ENCODE assay signal across 1 cellular context in the genomic region with DNA sequence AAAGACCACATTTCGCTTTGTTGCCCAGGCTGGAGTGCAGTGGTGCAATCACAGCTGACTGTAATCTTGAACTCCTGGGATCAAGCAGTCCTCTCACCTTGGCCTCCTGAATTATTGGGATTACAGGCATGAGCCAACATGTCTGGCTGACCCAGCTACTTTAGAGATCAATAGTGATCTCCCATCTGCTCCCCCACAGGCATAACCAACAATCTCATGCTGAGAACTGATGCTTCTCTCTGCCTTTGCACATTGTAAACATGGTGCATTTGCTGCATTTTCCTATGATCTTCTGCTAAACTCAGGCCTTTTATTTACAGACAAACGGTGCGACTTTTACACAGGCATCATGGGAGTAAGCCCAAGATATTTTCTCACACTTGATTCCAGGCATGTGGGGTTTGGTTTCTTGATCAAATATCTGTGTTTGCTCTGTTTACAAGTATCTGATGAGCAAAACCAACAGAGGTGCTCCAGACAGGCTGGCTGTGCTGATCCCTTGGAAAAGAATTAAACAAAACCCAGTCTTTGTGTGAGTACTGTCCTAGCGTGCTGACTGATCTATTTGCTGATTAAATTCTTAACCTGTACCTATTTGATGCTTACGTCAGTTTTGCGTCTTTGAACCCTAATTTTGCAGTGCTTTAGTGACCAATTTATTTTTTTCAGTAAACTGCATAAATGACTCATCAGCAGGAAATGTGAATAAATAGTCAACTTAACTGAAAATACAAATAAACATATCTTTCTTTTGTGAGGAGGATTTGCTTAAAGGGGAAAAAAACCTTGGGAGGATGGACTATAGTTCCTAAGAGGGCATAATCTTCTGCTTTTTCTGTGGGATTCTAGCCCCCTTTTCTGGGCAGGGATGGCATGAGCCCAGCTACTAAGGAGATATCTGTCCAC.
A peak's percentile ranks its signal among the peaks of the same experiment; 100 is the strongest.
TF ChIP-seq lines count a peak whose summit lies in the region.

No MANE protein-coding gene starts in this region.

TF ChIP-seq in GM12878, 131 proteins besides CTCF, POLR2A, EP300 and RAD21 (continued from another document and continues in another):
- TF ChIP-seq USF2 (IDR thresholded peaks at IDR 0.05; ENCODE audit: borderline replicate concordance, low read depth, low read length): no peak
- no peak for TF ChIP-seq PBX3 (IDR thresholded peaks at IDR 0.05; ENCODE audit: insufficient replicate concordance, low read depth, low read length)
- TF ChIP-seq NBN (IDR thresholded peaks at IDR 0.05): no peak
- TF ChIP-seq PAX8 (IDR thresholded peaks at IDR 0.05): no peak
- TF ChIP-seq RUNX3 (IDR thresholded peaks at IDR 0.05; ENCODE audit: low read length): peak; percentile 75
- peak in 1 of 2 experiments; percentile 83; a peak in 2 of 4 replicates for TF ChIP-seq ETV6 (conservative IDR thresholded peaks at IDR 0.05 in 1 of 2, IDR thresholded peaks at IDR 0.05 in 1 of 2; ENCODE audit: borderline replicate concordance in 1 of 2, low read depth in 1 of 2)
- 0 out of 2 replicates have a peak, but pooled peaks have one; percentile 70 for TF ChIP-seq MTA3 (IDR thresholded peaks at IDR 0.05; ENCODE audit: borderline replicate concordance, low read length)
- TF ChIP-seq ZBED1 (IDR thresholded peaks at IDR 0.05; ENCODE audit: borderline replicate concordance): peak; percentile 75; the same call in 1 of the 2 replicates
- no peak for TF ChIP-seq SMAD5 (IDR thresholded peaks at IDR 0.05; ENCODE audit: low read depth)
- TF ChIP-seq EED (IDR thresholded peaks at IDR 0.05; ENCODE audit: low read depth): peak; percentile 64
- no peak for TF ChIP-seq POLR2AphosphoS2 (IDR thresholded peaks at IDR 0.05; ENCODE audit: low read depth, low read length)
- TF ChIP-seq JUNB (IDR thresholded peaks at IDR 0.05): peak; percentile 98
- peak; percentile 67; the same call in 1 of the 3 replicates for TF ChIP-seq POU2F2 (IDR thresholded peaks at IDR 0.05; ENCODE audit: borderline replicate concordance, low read depth, low read length)
- TF ChIP-seq, protein P1, sequence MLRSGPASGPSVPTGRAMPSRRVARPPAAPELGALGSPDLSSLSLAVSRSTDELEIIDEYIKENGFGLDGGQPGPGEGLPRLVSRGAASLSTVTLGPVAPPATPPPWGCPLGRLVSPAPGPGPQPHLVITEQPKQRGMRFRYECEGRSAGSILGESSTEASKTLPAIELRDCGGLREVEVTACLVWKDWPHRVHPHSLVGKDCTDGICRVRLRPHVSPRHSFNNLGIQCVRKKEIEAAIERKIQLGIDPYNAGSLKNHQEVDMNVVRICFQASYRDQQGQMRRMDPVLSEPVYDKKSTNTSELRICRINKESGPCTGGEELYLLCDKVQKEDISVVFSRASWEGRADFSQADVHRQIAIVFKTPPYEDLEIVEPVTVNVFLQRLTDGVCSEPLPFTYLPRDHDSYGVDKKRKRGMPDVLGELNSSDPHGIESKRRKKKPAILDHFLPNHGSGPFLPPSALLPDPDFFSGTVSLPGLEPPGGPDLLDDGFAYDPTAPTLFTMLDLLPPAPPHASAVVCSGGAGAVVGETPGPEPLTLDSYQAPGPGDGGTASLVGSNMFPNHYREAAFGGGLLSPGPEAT (IDR thresholded peaks at IDR 0.05; ENCODE audit: low read depth): 0 out of 2 replicates have a peak, but pooled peaks have one; percentile 17
- TF ChIP-seq RBBP5 (conservative IDR thresholded peaks at IDR 0.05): no peak
- peak; percentile 59 for TF ChIP-seq ATF7 (IDR thresholded peaks at IDR 0.05; ENCODE audit: low read depth)
- TF ChIP-seq PAX5 (IDR thresholded peaks at IDR 0.05; ENCODE audit: borderline replicate concordance, low read depth, low read length): peak; percentile 71
- TF ChIP-seq SPI1 (IDR thresholded peaks at IDR 0.05; ENCODE audit: borderline replicate concordance, insufficient read depth, low read depth, low read length): no peak
- peak; percentile 93 for TF ChIP-seq BCL11A (IDR thresholded peaks at IDR 0.05; ENCODE audit: low read depth, low read length)
- peak; percentile 94 for TF ChIP-seq CREB1 (IDR thresholded peaks at IDR 0.05; ENCODE audit: low read depth)
- no peak for TF ChIP-seq STAT1 (conservative IDR thresholded peaks at IDR 0.05)
- peak; percentile 95 for TF ChIP-seq FOXM1 (IDR thresholded peaks at IDR 0.05; ENCODE audit: low read depth, low read length)
- TF ChIP-seq, protein P2, sequence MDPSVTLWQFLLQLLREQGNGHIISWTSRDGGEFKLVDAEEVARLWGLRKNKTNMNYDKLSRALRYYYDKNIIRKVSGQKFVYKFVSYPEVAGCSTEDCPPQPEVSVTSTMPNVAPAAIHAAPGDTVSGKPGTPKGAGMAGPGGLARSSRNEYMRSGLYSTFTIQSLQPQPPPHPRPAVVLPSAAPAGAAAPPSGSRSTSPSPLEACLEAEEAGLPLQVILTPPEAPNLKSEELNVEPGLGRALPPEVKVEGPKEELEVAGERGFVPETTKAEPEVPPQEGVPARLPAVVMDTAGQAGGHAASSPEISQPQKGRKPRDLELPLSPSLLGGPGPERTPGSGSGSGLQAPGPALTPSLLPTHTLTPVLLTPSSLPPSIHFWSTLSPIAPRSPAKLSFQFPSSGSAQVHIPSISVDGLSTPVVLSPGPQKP (IDR thresholded peaks at IDR 0.05; ENCODE audit: low read depth, low read length): no peak
- TF ChIP-seq IRF4 (IDR thresholded peaks at IDR 0.05; ENCODE audit: low read depth, low read length): peak; percentile 69
- no peak for TF ChIP-seq NRF1 (conservative IDR thresholded peaks at IDR 0.05; ENCODE audit: low read depth, low read length)
- TF ChIP-seq ASH2L (IDR thresholded peaks at IDR 0.05; ENCODE audit: borderline replicate concordance, low read depth): no peak
- TF ChIP-seq TBL1XR1 (IDR thresholded peaks at IDR 0.05; ENCODE audit: low read depth, low read length): no peak
- no peak for TF ChIP-seq CUX1 (IDR thresholded peaks at IDR 0.05; ENCODE audit: insufficient replicate concordance, low read depth, low read length)
- TF ChIP-seq BACH1 (IDR thresholded peaks at IDR 0.05; ENCODE audit: borderline replicate concordance): peak; percentile 75
- TF ChIP-seq, protein P3, sequence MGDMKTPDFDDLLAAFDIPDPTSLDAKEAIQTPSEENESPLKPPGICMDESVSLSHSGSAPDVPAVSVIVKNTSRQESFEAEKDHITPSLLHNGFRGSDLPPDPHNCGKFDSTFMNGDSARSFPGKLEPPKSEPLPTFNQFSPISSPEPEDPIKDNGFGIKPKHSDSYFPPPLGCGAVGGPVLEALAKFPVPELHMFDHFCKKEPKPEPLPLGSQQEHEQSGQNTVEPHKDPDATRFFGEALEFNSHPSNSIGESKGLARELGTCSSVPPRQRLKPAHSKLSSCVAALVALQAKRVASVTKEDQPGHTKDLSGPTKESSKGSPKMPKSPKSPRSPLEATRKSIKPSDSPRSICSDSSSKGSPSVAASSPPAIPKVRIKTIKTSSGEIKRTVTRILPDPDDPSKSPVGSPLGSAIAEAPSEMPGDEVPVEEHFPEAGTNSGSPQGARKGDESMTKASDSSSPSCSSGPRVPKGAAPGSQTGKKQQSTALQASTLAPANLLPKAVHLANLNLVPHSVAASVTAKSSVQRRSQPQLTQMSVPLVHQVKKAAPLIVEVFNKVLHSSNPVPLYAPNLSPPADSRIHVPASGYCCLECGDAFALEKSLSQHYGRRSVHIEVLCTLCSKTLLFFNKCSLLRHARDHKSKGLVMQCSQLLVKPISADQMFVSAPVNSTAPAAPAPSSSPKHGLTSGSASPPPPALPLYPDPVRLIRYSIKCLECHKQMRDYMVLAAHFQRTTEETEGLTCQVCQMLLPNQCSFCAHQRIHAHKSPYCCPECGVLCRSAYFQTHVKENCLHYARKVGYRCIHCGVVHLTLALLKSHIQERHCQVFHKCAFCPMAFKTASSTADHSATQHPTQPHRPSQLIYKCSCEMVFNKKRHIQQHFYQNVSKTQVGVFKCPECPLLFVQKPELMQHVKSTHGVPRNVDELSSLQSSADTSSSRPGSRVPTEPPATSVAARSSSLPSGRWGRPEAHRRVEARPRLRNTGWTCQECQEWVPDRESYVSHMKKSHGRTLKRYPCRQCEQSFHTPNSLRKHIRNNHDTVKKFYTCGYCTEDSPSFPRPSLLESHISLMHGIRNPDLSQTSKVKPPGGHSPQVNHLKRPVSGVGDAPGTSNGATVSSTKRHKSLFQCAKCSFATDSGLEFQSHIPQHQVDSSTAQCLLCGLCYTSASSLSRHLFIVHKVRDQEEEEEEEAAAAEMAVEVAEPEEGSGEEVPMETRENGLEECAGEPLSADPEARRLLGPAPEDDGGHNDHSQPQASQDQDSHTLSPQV (IDR thresholded peaks at IDR 0.05): peak; percentile 57; the same call in 1 of the 2 replicates
- TF ChIP-seq SIN3A (IDR thresholded peaks at IDR 0.05; ENCODE audit: low read depth, low read length): no peak
- TF ChIP-seq EZH2 (IDR thresholded peaks at IDR 0.05; ENCODE audit: borderline replicate concordance, control insufficient read depth, low read depth, low read length): no peak
- no peak for TF ChIP-seq HCFC1 (IDR thresholded peaks at IDR 0.05; ENCODE audit: low read length)
- TF ChIP-seq POLR2AphosphoS5 (IDR thresholded peaks at IDR 0.05; ENCODE audit: low read length): 0 out of 2 replicates have a peak, but pooled peaks have one; percentile 23
- no peak for TF ChIP-seq HDAC6 (IDR thresholded peaks at IDR 0.05; ENCODE audit: unreplicated experiment)
- peak; percentile 12; the same call in 1 of the 2 replicates for TF ChIP-seq TCF7 (IDR thresholded peaks at IDR 0.05; ENCODE audit: borderline replicate concordance)
- no peak for TF ChIP-seq USF1 (IDR thresholded peaks at IDR 0.05; ENCODE audit: borderline replicate concordance, extremely low read length, insufficient read depth, low read depth, low read length)
- peak; percentile 58 for TF ChIP-seq KLF5 (IDR thresholded peaks at IDR 0.05; ENCODE audit: partially characterized antibody)
- TF ChIP-seq BMI1 (IDR thresholded peaks at IDR 0.05; ENCODE audit: borderline replicate concordance): peak; percentile 72
- TF ChIP-seq IKZF1 (conservative IDR thresholded peaks at IDR 0.05): peak; percentile 59; the same call in 1 of the 2 replicates
- no peak for TF ChIP-seq MYC (IDR thresholded peaks at IDR 0.05; ENCODE audit: insufficient read depth, insufficient read length, insufficient replicate concordance, low read length, severe bottlenecking)
- TF ChIP-seq ATF2 (IDR thresholded peaks at IDR 0.05; ENCODE audit: low read length): peak; percentile 93
- TF ChIP-seq YY1 (IDR thresholded peaks at IDR 0.05; ENCODE audit: low read depth, low read length): no peak
